ENCODE assay signal across 9 cellular contexts in genomic region chr14:105292810-105293711, GRCh38. TPM values are rescaled to one million over a fixed set of nuclear protein-coding genes. Genes with fewer than 3 reads are reported as not detected.
A peak's percentile ranks its signal among the peaks of the same experiment; 100 is the strongest.
DNase-seq lines count a peak whose midpoint lies in the region; ATAC-seq and TF ChIP-seq lines count a peak whose summit lies in the region.
"Had no signal": no experiment of that assay in that cellular context is flagged by ENCODE, and none has a peak within 500 bp of the region (broad histone marks: within the 10 kb centered on the region; RNA-seq: fewer than 3 reads in every experiment).

No MANE protein-coding gene starts in this region.

- H3K4me1 Mint-ChIP-seq in T-cell: peaks cover 34 to 53% (median 48%) of the 10 kb centered on the region in 3 donors
- H3K4me1 Mint-ChIP-seq in effector memory CD8-positive, alpha-beta T cell (ENCODE audit: low read depth in 2 of 2): peaks cover 23 to 27% of the 10 kb centered on the region in 2 donors

- peaks cover 38% of the 10 kb centered on the region for H3K4me1 ChIP-seq in left ventricle myocardium inferior

- DNase-seq in left ventricle myocardium inferior (no peak), Right ventricle myocardium superior (no peak), T-cell (peak in 3 of 34 experiments; percentile 16 to 25 (median 19)), OCI-M2 (lab: John Stamatoyannopoulos, UW; ENCODE audit: unreplicated experiment) (no peak), GM10266 (ENCODE audit: extremely low spot score) (no peak), HuH-7 (ENCODE audit: low spot score) (no peak)
- no peak for DNase-seq in effector memory CD8-positive, alpha-beta T cell
- DNase-seq in stimulated activated naive CD8-positive, alpha-beta T cell treated with anti-CD3 and anti-CD28 coated beads, Interleukin-15, Interleukin-2, amounts not matched to agents 100 U/mL and 50 U/mL, for 24 hours: peak; percentile 70
- DNase-seq: NCI-H2029 treated with DMSO at 0.1 percent for 48 hours had no signal

- H3K36me3 ChIP-seq in left ventricle myocardium inferior: no peaks in the 10 kb centered on the region

- H3K4me3 Mint-ChIP-seq in T-cell: peak overlapping the region; percentile 59 to 70 (median 63)
- H3K4me3 Mint-ChIP-seq in effector memory CD8-positive, alpha-beta T cell: peak overlapping the region; percentile 37 to 68

- H3K9me3 Mint-ChIP-seq in T-cell: no peaks in the 10 kb centered on the region
- H3K9me3 Mint-ChIP-seq in effector memory CD8-positive, alpha-beta T cell: no peaks in the 10 kb centered on the region

- TF ChIP-seq CTCF in left ventricle myocardium inferior (IDR thresholded peaks at IDR 0.05; ENCODE audit: borderline replicate concordance) (no peak), GM10266 (IDR thresholded peaks at IDR 0.05; ENCODE audit: control insufficient read depth, insufficient read depth, low read depth, missing control alignments) (no peak)

- peak overlapping the region; percentile 69 to 91 for H3K27ac Mint-ChIP-seq in T-cell
- H3K27ac Mint-ChIP-seq in effector memory CD8-positive, alpha-beta T cell: peak overlapping the region; percentile 90 to 94

- intact Hi-C loops in left ventricle myocardium inferior (cut with micrococcal nuclease) (no loop called here), Right ventricle myocardium superior (cut with DNase I) (no loop called here)

- H3K4me3 ChIP-seq in left ventricle myocardium inferior: no peak overlapping the region

- no peaks in the 10 kb centered on the region for H3K27me3 Mint-ChIP-seq in T-cell
- no peaks in the 10 kb centered on the region for H3K27me3 Mint-ChIP-seq in effector memory CD8-positive, alpha-beta T cell

- peak overlapping the region; percentile 81 for H3K27ac ChIP-seq in left ventricle myocardium inferior (replicated peaks)

- CTCF ChIA-PET in T-cell (lab: Charles Lee): no interaction called here

- POLR2A ChIA-PET in T-cell (lab: Charles Lee): interaction anchor here (0.6 kb wide), 4 partner anchors 10 to 1450 kb away, joined by 3 to 6 read pairs (median 4); no protein-coding TSS in a partner anchor

- no peaks in the 10 kb centered on the region for H3K9me3 ChIP-seq in left ventricle myocardium inferior (replicated peaks)

- ATAC-seq in Right ventricle myocardium superior (ENCODE audit: poor library complexity): no peak
- peak in 3 of 4 experiments; percentile 40 to 59 (median 52) for ATAC-seq in T-cell (replicated peaks in 1 of 4)
- ATAC-seq in effector memory CD8-positive, alpha-beta T cell (replicated peaks): no peak
- ATAC-seq in stimulated activated naive CD8-positive, alpha-beta T cell treated with anti-CD3 and anti-CD28 coated beads, Interleukin-15, Interleukin-2, amounts not matched to agents 100 U/mL and 50 U/mL, for 24 hours: peak; percentile 39

- peaks cover 3% of the 10 kb centered on the region for H3K36me3 Mint-ChIP-seq in T-cell
- peaks cover 15% of the 10 kb centered on the region for H3K36me3 Mint-ChIP-seq in effector memory CD8-positive, alpha-beta T cell (ENCODE audit: insufficient read depth)

- no peaks in the 10 kb centered on the region for H3K27me3 ChIP-seq in left ventricle myocardium inferior (ENCODE audit: low read depth)

RNA-seq across cellular contexts. Expression of gene BRF1, which starts 7.7 kb away (rescaled TPM):
- total RNA-seq in left ventricle myocardium inferior: 19.8 TPM
- 17.5 TPM for total RNA-seq in Right ventricle myocardium superior
- total RNA-seq in T-cell: 10 to 100 TPM; 57.7 to 70.5 (median 66.5) TPM

RNA-seq across cellular contexts. Expression of gene PACS2, which starts 21.5 kb away (rescaled TPM):
- total RNA-seq in left ventricle myocardium inferior: 64.0 TPM
- 66.8 TPM for total RNA-seq in Right ventricle myocardium superior
- total RNA-seq in T-cell: 10 to 100 TPM; 70.9 to 86.9 (median 78.0) TPM

RNA-seq across cellular contexts. Expression of gene BTBD6, which starts 44.7 kb away (rescaled TPM):
- total RNA-seq in left ventricle myocardium inferior (45.3 TPM), Right ventricle myocardium superior (45.5 TPM), T-cell (10 to 100 TPM; 36.0 to 55.1 (median 43.3) TPM)

Comparison
In these comparisons a context has a peak if more than half of its experiments do, and no peak if none do; other contexts are left out.
1. ATAC-seq: peak in T-cell (3 of 4) and stimulated activated naive CD8-positive, alpha-beta T cell treated with anti-CD3 and anti-CD28 coated beads, Interleukin-15, Interleukin-2, amounts not matched to agents 100 U/mL and 50 U/mL, for 24 hours (single experiment); none in Right ventricle myocardium superior (single experiment) and effector memory CD8-positive, alpha-beta T cell (single experiment).